In the genomic region with DNA sequence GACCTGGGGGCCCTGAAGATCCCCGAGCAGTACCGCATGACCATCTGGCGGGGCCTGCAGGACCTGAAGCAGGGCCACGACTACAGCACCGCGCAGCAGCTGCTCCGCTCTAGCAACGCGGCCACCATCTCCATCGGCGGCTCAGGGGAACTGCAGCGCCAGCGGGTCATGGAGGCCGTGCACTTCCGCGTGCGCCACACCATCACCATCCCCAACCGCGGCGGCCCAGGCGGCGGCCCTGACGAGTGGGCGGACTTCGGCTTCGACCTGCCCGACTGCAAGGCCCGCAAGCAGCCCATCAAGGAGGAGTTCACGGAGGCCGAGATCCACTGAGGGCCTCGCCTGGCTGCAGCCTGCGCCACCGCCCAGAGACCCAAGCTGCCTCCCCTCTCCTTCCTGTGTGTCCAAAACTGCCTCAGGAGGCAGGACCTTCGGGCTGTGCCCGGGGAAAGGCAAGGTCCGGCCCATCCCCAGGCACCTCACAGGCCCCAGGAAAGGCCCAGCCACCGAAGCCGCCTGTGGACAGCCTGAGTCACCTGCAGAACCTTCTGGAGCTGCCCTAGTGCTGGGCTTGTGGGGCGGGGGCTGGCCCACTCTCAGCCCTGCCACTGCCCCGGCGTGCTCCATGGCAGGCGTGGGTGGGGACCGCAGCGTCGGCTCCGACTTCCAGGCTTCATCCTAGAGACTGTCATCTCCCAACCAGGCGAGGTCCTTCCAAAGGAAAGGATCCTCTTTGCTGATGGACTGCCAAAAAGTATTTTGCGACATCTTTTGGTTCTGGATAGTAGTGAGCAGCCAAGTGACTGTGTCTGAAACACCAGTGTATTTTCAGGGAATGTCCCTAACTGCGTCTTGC, we compare ENCODE assay signal across 31 cellular contexts. TPM values are rescaled to one million over a fixed set of nuclear protein-coding genes. Genes with fewer than 3 reads are reported as not detected.
A peak's percentile ranks its signal among the peaks of the same experiment; 100 is the strongest.
DNase-seq lines count a peak whose midpoint lies in the region; ATAC-seq, FAIRE-seq and TF ChIP-seq lines count a peak whose summit lies in the region.
"Had no signal": no experiment of that assay in that cellular context is flagged by ENCODE, and none has a peak within 500 bp of the region (broad histone marks: within the 10 kb centered on the region; RNA-seq: fewer than 3 reads in every experiment).

No MANE protein-coding gene starts in this region.

- H3K27me3 Mint-ChIP-seq in H9 (ENCODE audit: low read depth): peaks cover 2% of the 10 kb centered on the region; the same call in 1 of the 2 replicates
- H3K27me3 Mint-ChIP-seq in T-helper 17 cell: peaks cover 9% of the 10 kb centered on the region

- no peak for FAIRE-seq in HTR-8/SVneo (lab: Jason Lieb, UNC)
- FAIRE-seq: GM12892, TTC549 had no signal

- no peak for ATAC-seq in activated naive CD4-positive, alpha-beta T cell treated with anti-CD3 and anti-CD28 coated beads, Interleukin-2, amount 50 U/mL, for 72 hours
- no peak for ATAC-seq in T-helper 17 cell

- H3K9ac ChIP-seq in H9 (ENCODE audit: extremely low read depth, insufficient read length, low read length): no peak overlapping the region
- peak overlapping the region; percentile 70 for H3K9ac ChIP-seq in mesendoderm (ENCODE audit: low read length)
- H3K9ac ChIP-seq: KMS-11, parathyroid adenoma had no signal

- DNase-seq in AG08395 (ENCODE audit: low spot score) (peak; percentile 24), H9 (peak; percentile 76), erythroblast (lab: John Stamatoyannopoulos, UW) (peak; percentile 35 to 51), mesendoderm (peak; percentile 81), HTR-8/SVneo (ENCODE audit: insufficient read length, low spot score) (no peak), mesenteric fat pad (ENCODE audit: low spot score) (no peak), T-helper 17 cell (no peak)
- no peak for DNase-seq in activated naive CD4-positive, alpha-beta T cell treated with anti-CD3 and anti-CD28 coated beads, Interleukin-2, amount 50 U/mL, for 72 hours (ENCODE audit: low spot score in 2 of 2)
- DNase-seq: activated CD4-positive, alpha-beta T cell treated with anti-CD3 and anti-CD28 coated beads, Interleukin-2, amount 50 U/mL, for 1 hour; activated gamma-delta T cell treated with Interleukin-2 at 50 U/mL for 16 hours; amniotic stem cell; caudate nucleus; CD4-positive, alpha-beta T cell; DMS153; dorsolateral prefrontal cortex; HFFc6; naive B cell; NCI-H2029; NCI-H446; stimulated activated CD4-positive, alpha-beta T cell treated with anti-CD3 and anti-CD28 coated beads, Interleukin-4, amount 100 ng/mL, for 24 hours had no signal

- H3K4me3 Mint-ChIP-seq in H9 (no peak overlapping the region), T-helper 17 cell (no peak overlapping the region)
- H3K4me3 Mint-ChIP-seq: CD4-positive, alpha-beta T cell; HFFc6; naive B cell had no signal

- H3K4ac ChIP-seq in H9 (ENCODE audit: low read depth, low read length): no peak overlapping the region
- H3K4ac ChIP-seq in mesendoderm (ENCODE audit: low read depth, low read length): no peak overlapping the region

- H2AK5ac ChIP-seq in H9 (ENCODE audit: insufficient read length, low read length): no peak overlapping the region
- no peak overlapping the region for H2AK5ac ChIP-seq in mesendoderm (ENCODE audit: low read length)

- no peak overlapping the region for H2BK12ac ChIP-seq in H9 (ENCODE audit: insufficient read length, low read depth, low read length)

- H3K23ac ChIP-seq in H9 (ENCODE audit: insufficient read length, low read depth, low read length) (no peak overlapping the region), mesendoderm (ENCODE audit: low read length) (no peak overlapping the region)

- no peak overlapping the region for H3K4me3 ChIP-seq in mesendoderm (ENCODE audit: low read length)
- H3K4me3 ChIP-seq: dorsolateral prefrontal cortex, lung, vagina had no signal

- no peak overlapping the region for H2BK120ac ChIP-seq in H9 (ENCODE audit: low read depth, low read length, poor library complexity, severe bottlenecking)
- no peak overlapping the region for H2BK120ac ChIP-seq in mesendoderm (ENCODE audit: low read depth, low read length)

- H3K9me3 ChIP-seq in H9 (ENCODE audit: control insufficient read depth, low read depth, low read length) (no peaks in the 10 kb centered on the region), T-helper 17 cell (ENCODE audit: control insufficient read depth, low read length, poor library complexity, severe bottlenecking) (no peaks in the 10 kb centered on the region)
- H3K9me3 ChIP-seq: vagina had no signal

- H3K27ac ChIP-seq in H9 (ENCODE audit: insufficient read length, low read depth, low read length) (no peak overlapping the region), mesendoderm (ENCODE audit: low read depth, low read length) (no peak overlapping the region)
- H3K27ac ChIP-seq: HL-60, KMS-11, parathyroid adenoma, vagina had no signal

- H3K27ac Mint-ChIP-seq in H9: no peak overlapping the region
- no peak overlapping the region for H3K27ac Mint-ChIP-seq in activated naive CD4-positive, alpha-beta T cell treated with anti-CD3 and anti-CD28 coated beads, Interleukin-2, amount 50 U/mL, for 72 hours
- H3K27ac Mint-ChIP-seq in T-helper 17 cell: no peak overlapping the region
- H3K27ac Mint-ChIP-seq: CD4-positive, alpha-beta T cell; HFFc6 had no signal

- H3K4me1 Mint-ChIP-seq in H9 (peaks cover 0 to 13% of the 10 kb centered on the region in 2 experiments; a peak in 2 of 4 replicates), T-helper 17 cell (no peaks in the 10 kb centered on the region)
- H3K4me1 Mint-ChIP-seq: naive B cell had no signal

- H3K79me2 ChIP-seq in H9 (ENCODE audit: insufficient read depth, low read length) (no peaks in the 10 kb centered on the region), mesendoderm (ENCODE audit: control insufficient read depth, insufficient read depth, low read length) (no peaks in the 10 kb centered on the region)
- H3K79me2 ChIP-seq: parathyroid adenoma had no signal

- H2BK20ac ChIP-seq in H9 (ENCODE audit: low read depth, low read length, poor library complexity, severe bottlenecking): no peak overlapping the region

- no peak overlapping the region for H2AFZ ChIP-seq in H9 (ENCODE audit: low read length)
- H2AFZ ChIP-seq: parathyroid adenoma had no signal

- H2BK15ac ChIP-seq in H9 (ENCODE audit: low read depth, low read length) (no peak overlapping the region), mesendoderm (replicated peaks; ENCODE audit: low read depth) (no peak overlapping the region)

- H3K36me3 Mint-ChIP-seq in H9 (ENCODE audit: insufficient read depth in 1 of 3, low read depth in 3 of 3): peaks cover 6 to 18% (median 10%) of the 10 kb centered on the region in 3 experiments; a peak in 5 of 7 replicates
- no peaks in the 10 kb centered on the region for H3K36me3 Mint-ChIP-seq in activated naive CD4-positive, alpha-beta T cell treated with anti-CD3 and anti-CD28 coated beads, Interleukin-2, amount 50 U/mL, for 72 hours
- H3K36me3 Mint-ChIP-seq in T-helper 17 cell (ENCODE audit: low read depth): no peaks in the 10 kb centered on the region

- no peaks in the 10 kb centered on the region for H3K4me1 ChIP-seq in H9 (ENCODE audit: insufficient read depth, low read length)
- H3K4me1 ChIP-seq in mesendoderm (ENCODE audit: control insufficient read depth, low read depth, low read length): no peaks in the 10 kb centered on the region
- H3K4me1 ChIP-seq: parathyroid adenoma, vagina had no signal

- H2BK5ac ChIP-seq in H9 (ENCODE audit: insufficient read length, low read length) (no peak overlapping the region), mesendoderm (ENCODE audit: low read length) (no peak overlapping the region)

- H4K91ac ChIP-seq in H9 (ENCODE audit: insufficient read length, low read depth, low read length): no peak overlapping the region

- H3K18ac ChIP-seq in H9 (ENCODE audit: insufficient read length, low read depth, low read length) (no peak overlapping the region), mesendoderm (ENCODE audit: low read length) (no peak overlapping the region)

- H4K5ac ChIP-seq in H9 (ENCODE audit: insufficient read length, low read depth, low read length) (no peak overlapping the region), mesendoderm (ENCODE audit: low read length) (no peak overlapping the region)

- H3K4me2 ChIP-seq in H9 (ENCODE audit: insufficient read depth, insufficient read length, low read length) (no peak overlapping the region), mesendoderm (ENCODE audit: low read length) (peak overlapping the region; percentile 72)
- H3K4me2 ChIP-seq: KMS-11 had no signal

- H3T11ph ChIP-seq in H9 (ENCODE audit: low read length): no peak overlapping the region

- H3K23me2 ChIP-seq in H9 (ENCODE audit: insufficient read length, low read depth, low read length, poor library complexity, severe bottlenecking): no peaks in the 10 kb centered on the region

- peaks cover 2% of the 10 kb centered on the region for H3K36me3 ChIP-seq in mesendoderm (ENCODE audit: control insufficient read depth, insufficient read depth, low read length)

- H4K8ac ChIP-seq in H9 (replicated peaks; ENCODE audit: insufficient read length, low read depth, low read length) (no peak overlapping the region), mesendoderm (ENCODE audit: low read depth, low read length) (no peak overlapping the region)

- H3K27me3 ChIP-seq in H9 (ENCODE audit: insufficient read depth, low read length) (no peaks in the 10 kb centered on the region; the same call in 1 of the 2 replicates), mesendoderm (ENCODE audit: insufficient read depth, low read length, poor library complexity) (no peaks in the 10 kb centered on the region)
- H3K27me3 ChIP-seq: vagina had no signal

- TF ChIP-seq CTCF in H9 (conservative IDR thresholded peaks at IDR 0.05): no peak

- H3K79me1 ChIP-seq in H9 (ENCODE audit: insufficient read depth, low read depth, low read length, poor library complexity, severe bottlenecking): no peaks in the 10 kb centered on the region
- H3K79me1 ChIP-seq in mesendoderm (ENCODE audit: low read length): no peaks in the 10 kb centered on the region

- H3K56ac ChIP-seq in H9 (ENCODE audit: insufficient read length, low read depth, low read length) (no peak overlapping the region), mesendoderm (ENCODE audit: low read length) (peak overlapping the region; percentile 88)

- no peaks in the 10 kb centered on the region for H3K9me3 Mint-ChIP-seq in H9
- H3K9me3 Mint-ChIP-seq in activated naive CD4-positive, alpha-beta T cell treated with anti-CD3 and anti-CD28 coated beads, Interleukin-2, amount 50 U/mL, for 72 hours: no peaks in the 10 kb centered on the region
- H3K9me3 Mint-ChIP-seq: CD4-positive, alpha-beta T cell; HFFc6; naive B cell had no signal

- peak; percentile 21 for TF ChIP-seq POLR2A in erythroblast (IDR thresholded peaks at IDR 0.05; ENCODE audit: low read length)

- no peaks in the 10 kb centered on the region for H4K20me1 ChIP-seq in H9 (ENCODE audit: control insufficient read depth, insufficient read depth, insufficient read length)

- no peak overlapping the region; the same call in 1 of the 2 replicates for H3K14ac ChIP-seq in H9 (ENCODE audit: insufficient read depth, low read length)

- no CpG with 5 or more reads among the region's 49 CpGs for WGBS in H9 (ENCODE audit: extremely low coverage, insufficient read length, low lambda C conversion rate)
- no CpG with 5 or more reads among the region's 49 CpGs for WGBS in mesendoderm (ENCODE audit: extremely low coverage, insufficient coverage, low lambda C conversion rate)

RNA-seq across cellular contexts. Expression of gene CCDC27, which starts 19.3 kb away (rescaled TPM):
- total RNA-seq in H9 (2021) (not detected in 2 replicates), mesenteric fat pad (not detected), T-helper 17 cell (not detected)
- polyA plus RNA-seq in mesendoderm (2013, experiment 1 of 2): not detected
- not detected for polyA plus RNA-seq in mesendoderm (2013, experiment 2 of 2)
- total RNA-seq in activated naive CD4-positive, alpha-beta T cell treated with anti-CD3 and anti-CD28 coated beads, Interleukin-2, amount 50 U/mL, for 72 hours: not detected
- total RNA-seq: CD4-positive, alpha-beta T cell; HFFc6; lung; skeletal muscle tissue; subcutaneous adipose tissue; vagina had no signal
- polyA plus RNA-seq: AG04450, esophagus, lung had no signal

RNA-seq across cellular contexts. Expression of gene SMIM1, which starts 39.6 kb away (rescaled TPM):
- 5.3 and 7.3 TPM in 2 replicates for total RNA-seq in H9 (2021)
- 2.0 TPM for polyA plus RNA-seq in mesendoderm (2013, experiment 1 of 2)
- 2.0 TPM for polyA plus RNA-seq in mesendoderm (2013, experiment 2 of 2)
- 1 to 10 TPM; 1.0 to 2.7 TPM for total RNA-seq in activated naive CD4-positive, alpha-beta T cell treated with anti-CD3 and anti-CD28 coated beads, Interleukin-2, amount 50 U/mL, for 72 hours
- total RNA-seq in mesenteric fat pad: 3.7 TPM
- total RNA-seq in T-helper 17 cell: 1 to 10 TPM in 1 of 2 donors, under 1 TPM in 1; 0.75 to 1.5 TPM
- total RNA-seq: vagina had no signal

Comparison
In these comparisons a context has a peak if more than half of its experiments do, and no peak if none do; other contexts are left out.
1. DNase-seq: peak in AG08395 (single experiment), H9 (single experiment), erythroblast (2 of 2) and mesendoderm (single experiment); none in activated naive CD4-positive, alpha-beta T cell treated with anti-CD3 and anti-CD28 coated beads, Interleukin-2, amount 50 U/mL, for 72 hours (0 of 2), HTR-8/SVneo (single experiment), mesenteric fat pad (single experiment) and T-helper 17 cell (0 of 3).